In the genomic region with DNA sequence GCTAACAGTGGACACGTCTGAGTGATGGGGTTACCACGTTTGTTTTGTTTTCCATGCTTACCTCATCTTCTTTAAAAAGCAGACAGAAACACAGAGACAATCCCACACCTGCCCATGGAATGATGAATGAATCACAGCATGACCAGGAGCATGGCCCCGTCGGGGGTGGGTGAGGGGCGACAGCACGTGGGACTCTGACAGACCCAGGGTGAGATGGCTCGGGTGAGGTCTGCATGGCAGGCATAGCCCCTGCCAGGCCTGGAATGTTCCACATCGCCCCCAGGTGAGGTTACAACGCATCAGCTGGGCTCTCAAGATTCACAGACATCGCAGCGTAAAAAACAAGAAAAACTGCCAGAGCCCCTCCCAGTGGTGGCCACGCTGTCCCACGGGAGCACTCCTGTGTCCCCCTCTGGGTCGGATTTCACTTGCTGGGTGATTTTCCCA, we compare ENCODE assay signal across 1 cellular context.
TF ChIP-seq lines count a peak whose summit lies in the region.

No MANE protein-coding gene starts in this region.

TF ChIP-seq in H1, 55 proteins besides CTCF, POLR2A, EP300 and RAD21:
- TF ChIP-seq TEAD4 (IDR thresholded peaks at IDR 0.05; ENCODE audit: low read depth, low read length), result peak; percentile 47; the same call in 1 of the 2 replicates
- TF ChIP-seq FOSL1 (IDR thresholded peaks at IDR 0.05; ENCODE audit: insufficient read depth, low read depth, low read length), result no peak
- TF ChIP-seq, protein P1, sequence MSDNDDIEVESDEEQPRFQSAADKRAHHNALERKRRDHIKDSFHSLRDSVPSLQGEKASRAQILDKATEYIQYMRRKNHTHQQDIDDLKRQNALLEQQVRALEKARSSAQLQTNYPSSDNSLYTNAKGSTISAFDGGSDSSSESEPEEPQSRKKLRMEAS (IDR thresholded peaks at IDR 0.05), result no peak
- TF ChIP-seq KDM4A (IDR thresholded peaks at IDR 0.05; ENCODE audit: low read depth, low read length, severe bottlenecking), result no peak
- TF ChIP-seq, protein P2, sequence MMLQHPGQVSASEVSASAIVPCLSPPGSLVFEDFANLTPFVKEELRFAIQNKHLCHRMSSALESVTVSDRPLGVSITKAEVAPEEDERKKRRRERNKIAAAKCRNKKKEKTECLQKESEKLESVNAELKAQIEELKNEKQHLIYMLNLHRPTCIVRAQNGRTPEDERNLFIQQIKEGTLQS (IDR thresholded peaks at IDR 0.05; ENCODE audit: insufficient read depth, low read depth, low read length), result no peak
- TF ChIP-seq MAFK (IDR thresholded peaks at IDR 0.05; ENCODE audit: low read depth, low read length), result no peak
